1 cellular context compared by ENCODE assay signal in the genomic region with DNA sequence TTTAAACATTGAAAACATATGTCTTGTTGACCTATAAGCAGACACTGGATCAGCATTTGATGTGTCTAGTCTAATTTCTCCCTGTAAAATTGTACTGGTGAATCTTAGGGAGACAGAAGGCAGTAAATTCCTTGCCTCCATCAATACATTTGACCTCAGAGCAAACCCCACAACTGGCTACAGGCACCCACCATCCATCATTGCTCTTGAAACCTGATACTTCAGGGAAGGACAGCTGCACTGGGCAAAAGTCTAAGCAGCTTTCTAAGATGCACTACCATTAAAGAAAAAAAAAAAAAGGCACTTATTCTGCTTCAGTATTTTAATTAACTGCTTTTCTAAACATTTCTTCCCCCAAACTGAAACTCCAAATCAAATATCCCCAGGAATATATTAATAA.
TF ChIP-seq lines count a peak whose summit lies in the region.

No MANE protein-coding gene starts in this region.

TF ChIP-seq in H1, 55 proteins besides CTCF, POLR2A, EP300 and RAD21 (continued from another document):
- TF ChIP-seq BACH1 (IDR thresholded peaks at IDR 0.05; ENCODE audit: low read length), result no peak
- no peak for TF ChIP-seq TBP (IDR thresholded peaks at IDR 0.05; ENCODE audit: low read depth, low read length)
- TF ChIP-seq SUZ12 (IDR thresholded peaks at IDR 0.05; ENCODE audit: low read length), result no peak
- no peak for TF ChIP-seq CHD1 (IDR thresholded peaks at IDR 0.05; ENCODE audit: low read depth, low read length)
